ENCODE assay signal across 29 cellular contexts in genomic region chr16:60074378-60074777, GRCh38.
"Had no signal": no experiment of that assay in that cellular context is flagged by ENCODE, and none has a peak within 500 bp of the region (broad histone marks: within the 10 kb centered on the region; RNA-seq: fewer than 3 reads in every experiment).

No MANE protein-coding gene starts in this region.

- H3K36me3 ChIP-seq: colonic mucosa, esophagus muscularis mucosa, esophagus squamous epithelium, gastrocnemius medialis, gastroesophageal sphincter, heart left ventricle, heart right ventricle had no signal

- H3K4me1 ChIP-seq: colonic mucosa, esophagus muscularis mucosa, esophagus squamous epithelium, foreskin keratinocyte, gastrocnemius medialis, gastroesophageal sphincter, heart left ventricle, heart right ventricle had no signal

- H3K27ac ChIP-seq: colonic mucosa, coronary artery, dorsolateral prefrontal cortex, epithelial cell of prostate, esophagus muscularis mucosa, esophagus squamous epithelium, foreskin keratinocyte, gastrocnemius medialis, gastroesophageal sphincter, heart left ventricle, heart right ventricle had no signal

- H3K4me3 Mint-ChIP-seq: dendritic cell treated with granulocyte-macrophage colony-stimulating factor and Interleukin-4, amounts not matched to agents 40 ng/mL and 50 ng/mL, for 4 days; effector memory CD8-positive, alpha-beta T cell; endodermal cell had no signal

- ATAC-seq: effector memory CD8-positive, alpha-beta T cell; esophagus mucosa; foreskin keratinocyte; gastrocnemius medialis; gastroesophageal sphincter; heart left ventricle; heart right ventricle had no signal

- H3K9me3 ChIP-seq: colonic mucosa, esophagus muscularis mucosa, esophagus squamous epithelium, gastrocnemius medialis, gastroesophageal sphincter, heart left ventricle had no signal

- H3K27me3 ChIP-seq: colonic mucosa, esophagus muscularis mucosa, esophagus squamous epithelium, foreskin keratinocyte, gastrocnemius medialis, gastroesophageal sphincter, heart left ventricle, heart right ventricle had no signal

- H3K27me3 Mint-ChIP-seq: dendritic cell treated with granulocyte-macrophage colony-stimulating factor and Interleukin-4, amounts not matched to agents 40 ng/mL and 50 ng/mL, for 4 days; effector memory CD8-positive, alpha-beta T cell had no signal

- DNase-seq: colonic mucosa; cortex of kidney; dermis blood vessel endothelial cell; dorsolateral prefrontal cortex; effector CD4-positive, alpha-beta T cell; effector CD8-positive, alpha-beta T cell; effector memory CD4-positive, alpha-beta T cell; effector memory CD8-positive, alpha-beta T cell; endodermal cell; erythroblast; esophagus squamous epithelium; foreskin fibroblast; foreskin keratinocyte; foreskin melanocyte; gastrocnemius medialis; glutamatergic neuron; head of caudate nucleus; heart left ventricle; heart right ventricle had no signal

- FAIRE-seq: colon, endometrium, endothelial cell of umbilical vein, frontal cortex had no signal

- H3K27ac Mint-ChIP-seq: dendritic cell treated with granulocyte-macrophage colony-stimulating factor and Interleukin-4, amounts not matched to agents 40 ng/mL and 50 ng/mL, for 4 days; effector memory CD8-positive, alpha-beta T cell; endodermal cell had no signal

- H3K4me3 ChIP-seq: colonic mucosa, coronary artery, dorsolateral prefrontal cortex, esophagus muscularis mucosa, esophagus squamous epithelium, gastrocnemius medialis, gastroesophageal sphincter, heart left ventricle, heart right ventricle had no signal
